In the genomic region with DNA sequence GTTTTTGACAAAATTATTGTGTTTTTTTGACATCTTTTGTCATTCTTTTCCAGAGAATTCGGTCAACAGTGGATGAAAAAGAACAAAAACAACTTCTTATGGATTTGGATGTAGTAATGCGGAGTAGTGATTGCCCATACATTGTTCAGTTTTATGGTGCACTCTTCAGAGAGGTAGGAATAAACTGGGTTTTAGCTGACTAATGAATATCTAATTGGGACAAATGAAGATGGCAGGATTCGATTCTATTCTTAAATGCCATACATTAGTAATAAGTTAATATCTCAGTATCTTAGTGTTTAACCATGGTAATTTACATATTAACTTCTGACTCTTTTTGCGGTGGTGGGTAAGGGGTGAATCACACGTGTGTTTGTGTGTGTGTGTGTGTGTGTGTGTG, we compare ENCODE assay signal across 9 cellular contexts.
"Had no signal": no experiment of that assay in that cellular context is flagged by ENCODE, and none has a peak within 500 bp of the region (broad histone marks: within the 10 kb centered on the region; RNA-seq: fewer than 3 reads in every experiment).

No MANE protein-coding gene starts in this region.

- FAIRE-seq: HTR-8/SVneo had no signal

- H3K9me3 Mint-ChIP-seq: HFFc6 had no signal

- H3K4me2 ChIP-seq: KMS-11 had no signal

- H3K4me3 ChIP-seq: HAP-1 had no signal

- H3K36me3 ChIP-seq: HAP-1 had no signal

- H3K9ac ChIP-seq: KMS-11 had no signal

- DNase-seq: GOT3, H7, HFFc6, Karpas-422, KBM-7 had no signal

- ATAC-seq: HCT116 had no signal

- H3K4me1 ChIP-seq: HAP-1 had no signal

- H3K4me3 Mint-ChIP-seq: HFFc6 had no signal

- H3K27ac ChIP-seq: KMS-11 had no signal

- H3K27ac Mint-ChIP-seq: HFFc6 had no signal

- H3K9me3 ChIP-seq: HAP-1 had no signal
